14 cellular contexts compared by ENCODE assay signal in genomic region chr7:35792472-35793224, GRCh38. TPM values are rescaled to one million over a fixed set of nuclear protein-coding genes. Genes with fewer than 3 reads are reported as not detected.
DNase-seq lines count a peak whose midpoint lies in the region; ATAC-seq, FAIRE-seq and TF ChIP-seq lines count a peak whose summit lies in the region.
"Had no signal": no experiment of that assay in that cellular context is flagged by ENCODE, and none has a peak within 500 bp of the region (broad histone marks: within the 10 kb centered on the region; RNA-seq: fewer than 3 reads in every experiment).

No MANE protein-coding gene starts in this region.

- H3K4me1 ChIP-seq in astrocyte (ENCODE audit: insufficient read depth, low read length) (peaks cover 8% of the 10 kb centered on the region), foreskin keratinocyte (no peaks in the 10 kb centered on the region)

- peak overlapping the region; percentile 19 for H2AFZ ChIP-seq in astrocyte (ENCODE audit: low read depth, low read length)

- TF ChIP-seq CTCF in astrocyte (IDR thresholded peaks at IDR 0.05; ENCODE audit: insufficient read depth, low read depth, low read length) (no peak), foreskin keratinocyte (conservative IDR thresholded peaks at IDR 0.05) (no peak)

- H3K4me3 Mint-ChIP-seq in astrocyte (ENCODE audit: unreplicated experiment) = no peak overlapping the region
- H3K4me3 Mint-ChIP-seq: activated CD4-positive, alpha-beta T cell treated with anti-CD3 and anti-CD28 coated beads, Interleukin-2, amount 10 ng/mL, durations not matched to agents 7 days and 5 days; dendritic cell treated with granulocyte-macrophage colony-stimulating factor and Interleukin-4, amounts not matched to agents 40 ng/mL and 50 ng/mL, for 4 days had no signal

- peak; percentile 78 for DNase-seq in NCI-H1092 (lab: John Stamatoyannopoulos, UW)
- no peak for DNase-seq in astrocyte (ENCODE audit: low read depth)
- no peak for DNase-seq in foreskin keratinocyte
- DNase-seq in pons (ENCODE audit: low spot score) = peak; percentile 63
- DNase-seq in SK-N-DZ (ENCODE audit: low spot score) = no peak
- DNase-seq: activated CD4-positive, alpha-beta T cell treated with anti-CD3 and anti-CD28 coated beads, Interleukin-2, amount 10 ng/mL, durations not matched to agents 7 days and 5 days; activated gamma-delta T cell treated with Interleukin-2 at 50 U/mL for 16 hours; midbrain had no signal

- H3K9ac ChIP-seq in astrocyte (ENCODE audit: low read length) = no peak overlapping the region

- no peaks in the 10 kb centered on the region for H3K79me2 ChIP-seq in astrocyte (ENCODE audit: insufficient read depth, low read length)

- H3K4me2 ChIP-seq in astrocyte (ENCODE audit: low read length) = peak overlapping the region; percentile 3

- no peak overlapping the region for H3K27ac ChIP-seq in astrocyte (ENCODE audit: low read depth, low read length)
- H3K27ac ChIP-seq in foreskin keratinocyte = no peak overlapping the region
- H3K27ac ChIP-seq: HL-60 had no signal

- FAIRE-seq in astrocyte (lab: Jason Lieb, UNC) = no peak
- FAIRE-seq: G401.6 had no signal

- H3K27me3 Mint-ChIP-seq in astrocyte (ENCODE audit: low read depth, unreplicated experiment) = no peaks in the 10 kb centered on the region
- H3K27me3 Mint-ChIP-seq: dendritic cell treated with granulocyte-macrophage colony-stimulating factor and Interleukin-4, amounts not matched to agents 40 ng/mL and 50 ng/mL, for 4 days had no signal

- ATAC-seq in foreskin keratinocyte = peak; percentile 49
- no peak for ATAC-seq in GM21723 (IDR thresholded peaks at IDR 0.05; ENCODE audit: unreplicated experiment)
- no peak for ATAC-seq in GM19463 (IDR thresholded peaks at IDR 0.05; ENCODE audit: unreplicated experiment)
- no peak for ATAC-seq in GM21526 (IDR thresholded peaks at IDR 0.05; ENCODE audit: low FRiP score, unreplicated experiment)

- no peaks in the 10 kb centered on the region for H3K9me3 ChIP-seq in astrocyte (ENCODE audit: insufficient read depth, low read depth, low read length)

- H3K27ac Mint-ChIP-seq in astrocyte (ENCODE audit: unreplicated experiment) = no peak overlapping the region
- H3K27ac Mint-ChIP-seq: activated CD4-positive, alpha-beta T cell treated with anti-CD3 and anti-CD28 coated beads, Interleukin-2, amount 10 ng/mL, durations not matched to agents 7 days and 5 days; dendritic cell treated with granulocyte-macrophage colony-stimulating factor and Interleukin-4, amounts not matched to agents 40 ng/mL and 50 ng/mL, for 4 days had no signal

- H3K36me3 ChIP-seq in astrocyte (ENCODE audit: insufficient read depth, low read length) = no peaks in the 10 kb centered on the region

- peaks cover 7% of the 10 kb centered on the region for H3K4me1 Mint-ChIP-seq in astrocyte (ENCODE audit: low read depth, unreplicated experiment)
- H3K4me1 Mint-ChIP-seq: activated CD4-positive, alpha-beta T cell treated with anti-CD3 and anti-CD28 coated beads, Interleukin-2, amount 10 ng/mL, durations not matched to agents 7 days and 5 days had no signal

- no peaks in the 10 kb centered on the region for H3K27me3 ChIP-seq in astrocyte (ENCODE audit: insufficient read depth, low read length)
- H3K27me3 ChIP-seq in foreskin keratinocyte = no peaks in the 10 kb centered on the region

- H4K20me1 ChIP-seq in astrocyte (ENCODE audit: insufficient read depth, low read length) = no peaks in the 10 kb centered on the region

- H3K9me3 Mint-ChIP-seq in astrocyte (ENCODE audit: unreplicated experiment) = peaks cover 14% of the 10 kb centered on the region

- H3K4me3 ChIP-seq in astrocyte (ENCODE audit: insufficient read depth, low read depth, low read length) = no peak overlapping the region

- H3K36me3 Mint-ChIP-seq in astrocyte (ENCODE audit: low read depth, unreplicated experiment) = no peaks in the 10 kb centered on the region

RNA-seq across cellular contexts. Expression of gene SEPTIN7, which starts 8.2 kb away (rescaled TPM):
- total RNA-seq in astrocyte (330 and 339 TPM in 2 replicates), foreskin keratinocyte (229 and 253 TPM in 2 replicates)
- polyA plus RNA-seq in foreskin keratinocyte = 111 and 136 TPM in 2 replicates
- polyA plus RNA-seq in SK-N-DZ (2014; cell fraction: cytosol; rRNA removed) = 371 and 383 TPM in 2 replicates
- polyA plus RNA-seq in SK-N-DZ (2014; cell fraction: nucleus; rRNA removed) = 148 and 191 TPM in 2 replicates

Comparison
In these comparisons a context has a peak if more than half of its experiments do, and no peak if none do; other contexts are left out.
1. DNase-seq: peak in NCI-H1092 (single experiment) and pons (single experiment); none in astrocyte (single experiment), foreskin keratinocyte (0 of 2) and SK-N-DZ (single experiment).